In genomic region chr3:11564577-11565001, GRCh38 we compare ENCODE assay signal across 20 cellular contexts.
DNase-seq lines count a peak whose midpoint lies in the region; ATAC-seq and TF ChIP-seq lines count a peak whose summit lies in the region.
"Had no signal": no experiment of that assay in that cellular context is flagged by ENCODE, and none has a peak within 500 bp of the region (broad histone marks: within the 10 kb centered on the region; RNA-seq: fewer than 3 reads in every experiment).

No MANE protein-coding gene starts in this region.

- no peak overlapping the region for H3K23ac ChIP-seq in neuronal stem cell (ENCODE audit: low read depth, low read length, poor library complexity)

- 90 to 91% methylated on average over 19 of the region's 19 CpGs for WGBS in heart right ventricle, 2 donors
- WGBS in mammary epithelial cell (ENCODE audit: low coverage, missing lambda C conversion rate), result 87% methylated on average over 3 of the region's 19 CpGs
- WGBS in neuronal stem cell (ENCODE audit: extremely low coverage in 2 of 2, insufficient read length in 2 of 2, insufficient replicate concordance in 1 of 2), 2 donors, result no CpG with 5 or more reads among the region's 19 CpGs

- H3K36me3 ChIP-seq in heart right ventricle, result peaks cover 0 to 64% (median 3%) of the 10 kb centered on the region in 9 donors
- H3K36me3 ChIP-seq in mammary epithelial cell (ENCODE audit: insufficient read depth, low read length), result peaks cover 5% of the 10 kb centered on the region
- peaks cover 38 to 96% of the 10 kb centered on the region in 2 donors for H3K36me3 ChIP-seq in neuronal stem cell (replicated peaks in 1 of 2; ENCODE audit: control insufficient read depth in 2 of 2, insufficient read depth in 2 of 2, low read length in 2 of 2)
- peaks cover 0 to 13% of the 10 kb centered on the region in 2 donors for H3K36me3 ChIP-seq in vagina
- H3K36me3 ChIP-seq: BE2C had no signal

- no peak overlapping the region for H2BK120ac ChIP-seq in neuronal stem cell (ENCODE audit: low read depth, low read length)

- H2AFZ ChIP-seq in mammary epithelial cell (ENCODE audit: low read depth, low read length), result no peak overlapping the region
- H2AFZ ChIP-seq in neuronal stem cell (ENCODE audit: low read length), result no peak overlapping the region

- in situ Hi-C loops in mammary epithelial cell (cut with MboI; ENCODE audit: low sequenced_read_pairs in 2 of 2), result no loop called here

- no peaks in the 10 kb centered on the region for H4K20me1 ChIP-seq in mammary epithelial cell (ENCODE audit: insufficient read depth, low read length)

- DNase-seq in heart right ventricle (no peak), cardiac septum (ENCODE audit: low spot score) (no peak), mammary epithelial cell (no peak), neuronal stem cell (ENCODE audit: low spot score) (no peak), vagina (ENCODE audit: extremely low spot score in 2 of 2) (peak in 1 of 2 donors; percentile 86), left colon (no peak), NCI-H748 (lab: John Stamatoyannopoulos, UW; ENCODE audit: unreplicated experiment) (no peak)
- DNase-seq: activated CD8-positive, alpha-beta T cell treated with anti-CD3 and anti-CD28 coated beads, Interleukin-2, amount 10 ng/mL, durations not matched to agents 7 days and 5 days; activated effector memory CD4-positive, alpha-beta T cell treated with anti-CD3 and anti-CD28 coated beads, Interleukin-2, amount 50 U/mL, for 16 hours; BE2C; CD8-positive, alpha-beta memory T cell; effector CD8-positive, alpha-beta T cell; NCI-H1417; NCI-H2081; NCI-H226; nephron progenitor cell; sigmoid colon; stimulated activated CD4-positive, alpha-beta T cell treated with anti-CD3 and anti-CD28 coated beads, Interleukin-15, amount 100 ng/mL, for 24 hours had no signal

- TF ChIP-seq POLR2A in vagina (IDR thresholded peaks at IDR 0.05), result no peak

- no peak overlapping the region for H2BK12ac ChIP-seq in neuronal stem cell (ENCODE audit: low read length)

- H3K27me3 ChIP-seq in heart right ventricle (no peaks in the 10 kb centered on the region), mammary epithelial cell (ENCODE audit: insufficient read depth, low read length) (no peaks in the 10 kb centered on the region), neuronal stem cell (ENCODE audit: control insufficient read depth in 3 of 3, insufficient read depth in 3 of 3, low read depth in 1 of 3, low read length in 3 of 3) (peaks cover 0 to 2% (median 0%) of the 10 kb centered on the region in 3 experiments), vagina (no peaks in the 10 kb centered on the region)
- H3K27me3 ChIP-seq: BE2C, sigmoid colon, tibial artery had no signal

- dilution Hi-C loops in mammary epithelial cell (cut with HindIII; ENCODE audit: low sequenced_read_pairs), result no loop called here

- CTCF ChIA-PET in mammary epithelial cell (lab: Charles Lee; ENCODE audit: low non-redundant PET), result no interaction called here

- peak overlapping the region; percentile 36 for H2BK5ac ChIP-seq in neuronal stem cell (ENCODE audit: low read length)

- BruUV-seq in mammary epithelial cell (replicated peaks; lab: Mats Ljungman, UMichigan), result no TSS peak

- H3K9ac ChIP-seq in mammary epithelial cell (ENCODE audit: insufficient read depth, low read length), result no peak overlapping the region
- H3K9ac ChIP-seq in neuronal stem cell (ENCODE audit: low read depth, low read length, poor library complexity), result peak overlapping the region; percentile 50

- H3K4me3 ChIP-seq in heart right ventricle (no peak overlapping the region), mammary epithelial cell (replicated peaks in 1 of 3; ENCODE audit: insufficient read depth in 1 of 3, low read depth in 2 of 3, low read length in 3 of 3) (no peak overlapping the region), neuronal stem cell (ENCODE audit: low read length in 2 of 2) (no peak overlapping the region), vagina (no peak overlapping the region)
- H3K4me3 ChIP-seq: sigmoid colon, tibial artery had no signal

- H3K4me2 ChIP-seq in mammary epithelial cell (ENCODE audit: insufficient read depth, low read depth, low read length) (peak overlapping the region; percentile 6), neuronal stem cell (ENCODE audit: insufficient read depth, low read length, poor library complexity, severe bottlenecking) (no peak overlapping the region)

- no peak overlapping the region for H3K18ac ChIP-seq in neuronal stem cell (ENCODE audit: low read length)

- H4K8ac ChIP-seq in neuronal stem cell (ENCODE audit: low read depth, low read length), result no peak overlapping the region

- no peak overlapping the region for H3K14ac ChIP-seq in neuronal stem cell (ENCODE audit: low read length)

- H4K91ac ChIP-seq in neuronal stem cell (ENCODE audit: low read depth, low read length, poor library complexity), result no peak overlapping the region

- H3K4ac ChIP-seq in neuronal stem cell (ENCODE audit: low read length), result no peak overlapping the region

- no peak overlapping the region for H2AK5ac ChIP-seq in neuronal stem cell (ENCODE audit: low read depth, low read length)

- no peak overlapping the region for H2BK15ac ChIP-seq in neuronal stem cell (ENCODE audit: low read length)

- H3K79me1 ChIP-seq in neuronal stem cell (ENCODE audit: low read depth, low read length), result peaks cover 42% of the 10 kb centered on the region

- peak overlapping the region in 9 of 10 donors; percentile 40 to 82 (median 69) for H3K27ac ChIP-seq in heart right ventricle
- H3K27ac ChIP-seq in mammary epithelial cell (ENCODE audit: insufficient read depth, low read depth, low read length), result no peak overlapping the region
- no peak overlapping the region for H3K27ac ChIP-seq in neuronal stem cell (replicated peaks; ENCODE audit: low read length)
- peak overlapping the region; percentile 3 for H3K27ac ChIP-seq in vagina

- peaks cover 58 to 100% (median 85%) of the 10 kb centered on the region in 9 donors for H3K4me1 ChIP-seq in heart right ventricle
- peaks cover 59% of the 10 kb centered on the region for H3K4me1 ChIP-seq in mammary epithelial cell (ENCODE audit: insufficient read depth, low read length)
- H3K4me1 ChIP-seq in neuronal stem cell (ENCODE audit: control insufficient read depth in 2 of 2, insufficient read depth in 1 of 2, low read depth in 1 of 2, low read length in 2 of 2), result peaks cover 8 to 11% of the 10 kb centered on the region in 2 donors
- peaks cover 77% of the 10 kb centered on the region for H3K4me1 ChIP-seq in vagina
- H3K4me1 ChIP-seq: BE2C had no signal

- TF ChIP-seq CTCF in heart right ventricle (IDR thresholded peaks at IDR 0.05) (no peak), mammary epithelial cell (conservative IDR thresholded peaks at IDR 0.05 in 1 of 2, IDR thresholded peaks at IDR 0.05 in 1 of 2; ENCODE audit: extremely low read depth in 1 of 2, insufficient read depth in 1 of 2, low read depth in 1 of 2, low read length in 2 of 2) (no peak), vagina (IDR thresholded peaks at IDR 0.05) (no peak)

- intact Hi-C loops in heart right ventricle (cut with DNase I), result loop anchor here in 6 of 10 donors (5.0 to 10.0 kb wide), 3 partner anchors 70 to 80 kb away; partner anchors contain the start of gene VGLL4 (in 5 of the 6)
- intact Hi-C loops in cardiac septum (cut with DNase I), result loop anchor here (5.0 to 10.0 kb wide), 4 partner anchors 97 to 240 kb away; no protein-coding TSS in a partner anchor
- intact Hi-C loops in mammary epithelial cell (cut with micrococcal nuclease), result no loop called here
- intact Hi-C loops in vagina (cut with DNase I), result no loop called here
- intact Hi-C loops in left colon (cut with DNase I, micrococcal nuclease), result loop anchor here in 1 of 2 donors (10.0 kb wide), 1 partner anchor 70 kb away; no protein-coding TSS in a partner anchor

- H3K9me3 ChIP-seq in heart right ventricle, result no peaks in the 10 kb centered on the region
- H3K9me3 ChIP-seq in mammary epithelial cell (replicated peaks; ENCODE audit: insufficient read depth, low read length), result no peaks in the 10 kb centered on the region
- H3K9me3 ChIP-seq in neuronal stem cell (replicated peaks in 1 of 2; ENCODE audit: control insufficient read depth in 2 of 2, insufficient read depth in 1 of 2, low read depth in 1 of 2, low read length in 2 of 2), result peaks cover 0 to 2% of the 10 kb centered on the region in 2 donors
- no peaks in the 10 kb centered on the region for H3K9me3 ChIP-seq in vagina
- H3K9me3 ChIP-seq: BE2C, sigmoid colon, tibial artery had no signal

- ATAC-seq in heart right ventricle, result peak in 1 of 8 donors; percentile 19
- ATAC-seq in left colon, result no peak
- no peak for ATAC-seq in GM21737 (IDR thresholded peaks at IDR 0.05; ENCODE audit: unreplicated experiment)
- ATAC-seq: activated CD8-positive, alpha-beta T cell treated with anti-CD3 and anti-CD28 coated beads, Interleukin-2, amount 10 ng/mL, durations not matched to agents 7 days and 5 days had no signal

- peaks cover 84% of the 10 kb centered on the region for H3K79me2 ChIP-seq in mammary epithelial cell (ENCODE audit: insufficient read depth, low read length)

Comparison
In these comparisons a context has a peak if more than half of its experiments do, and no peak if none do; other contexts are left out.
1. H3K27ac ChIP-seq: peak in heart right ventricle (9 of 10) and vagina (single experiment); none in mammary epithelial cell (single experiment) and neuronal stem cell (single experiment).
2. intact Hi-C loops: an anchor here in heart right ventricle (5.0 to 10.0 kb wide) and cardiac septum (5.0 to 10.0 kb wide); none called in mammary epithelial cell and vagina.